Comparison of ENCODE assay signal across 9 cellular contexts in the genomic region with DNA sequence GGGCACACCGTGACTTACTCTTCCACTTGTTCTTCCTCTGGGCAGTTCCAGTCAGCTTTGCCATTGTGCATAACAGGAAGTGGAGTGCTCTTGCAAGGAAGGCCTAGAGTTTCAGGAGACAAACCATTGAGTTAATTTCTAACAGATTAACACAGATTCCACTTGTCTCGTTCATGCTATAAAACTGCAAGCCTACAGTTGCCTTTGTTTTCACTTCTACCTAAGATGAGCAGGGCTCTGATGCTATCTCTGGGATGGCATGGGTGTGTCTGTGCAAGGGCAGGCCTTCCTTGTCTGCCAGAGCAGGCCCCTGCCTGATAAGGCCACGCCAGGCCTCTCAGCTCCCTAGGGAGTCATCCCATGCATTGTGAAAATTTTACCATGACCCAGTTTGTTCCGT.
DNase-seq lines count a peak whose midpoint lies in the region; ATAC-seq and TF ChIP-seq lines count a peak whose summit lies in the region.
"Had no signal": no experiment of that assay in that cellular context is flagged by ENCODE, and none has a peak within 500 bp of the region (broad histone marks: within the 10 kb centered on the region; RNA-seq: fewer than 3 reads in every experiment).

No MANE protein-coding gene starts in this region.

- H3K4me3 ChIP-seq in SK-N-SH (ENCODE audit: low read depth in 2 of 2, low read length in 1 of 2) (no peak overlapping the region), mucosa of descending colon (no peak overlapping the region)
- H3K4me3 ChIP-seq: testis had no signal

- DNase-seq in SK-N-SH: peak; percentile 52
- peak in 2 of 3 donors; percentile 28 to 39 for DNase-seq in mucosa of descending colon
- DNase-seq in activated CD4-positive, alpha-beta T cell treated with anti-CD3 and anti-CD28 coated beads for 36 hours: no peak
- DNase-seq in stimulated activated CD4-positive, alpha-beta T cell treated with anti-CD3 and anti-CD28 coated beads, Interleukin-2, amount 100 ng/mL, for 48 hours: no peak
- no peak for DNase-seq in DMS79 (lab: John Stamatoyannopoulos, UW)
- DNase-seq in HuH-7.5 (ENCODE audit: low spot score): no peak
- DNase-seq: testis had no signal

- no peaks in the 10 kb centered on the region for H3K27me3 Mint-ChIP-seq in activated CD4-positive, alpha-beta T cell treated with anti-CD3 and anti-CD28 coated beads for 36 hours

- H3K36me3 Mint-ChIP-seq in activated CD4-positive, alpha-beta T cell treated with anti-CD3 and anti-CD28 coated beads for 36 hours (ENCODE audit: low read depth): peaks cover 2% of the 10 kb centered on the region

- no peak overlapping the region for H3K4me3 Mint-ChIP-seq in activated CD4-positive, alpha-beta T cell treated with anti-CD3 and anti-CD28 coated beads for 36 hours

- no peaks in the 10 kb centered on the region for H3K9me3 Mint-ChIP-seq in activated CD4-positive, alpha-beta T cell treated with anti-CD3 and anti-CD28 coated beads for 36 hours (ENCODE audit: low read depth)

- peak overlapping the region; percentile 77 to 96 for H3K27ac ChIP-seq in SK-N-SH (ENCODE audit: low read depth in 2 of 2, low read length in 1 of 2)
- H3K27ac ChIP-seq: testis had no signal

- H4K20me1 ChIP-seq in SK-N-SH (ENCODE audit: insufficient read depth): no peaks in the 10 kb centered on the region

- H3K36me3 ChIP-seq in SK-N-SH (replicated peaks in 1 of 2; ENCODE audit: control insufficient read depth in 1 of 2, insufficient read depth in 2 of 2, low read length in 1 of 2): no peaks in the 10 kb centered on the region
- H3K36me3 ChIP-seq in mucosa of descending colon (ENCODE audit: low read depth): no peaks in the 10 kb centered on the region

- peak in 1 of 2 experiments; percentile 85; a peak in 2 of 4 replicates for TF ChIP-seq EP300 in SK-N-SH (IDR thresholded peaks at IDR 0.05; ENCODE audit: borderline replicate concordance in 1 of 2, low read depth in 1 of 2, low read length in 1 of 2)

- no peaks in the 10 kb centered on the region for H3K27me3 ChIP-seq in SK-N-SH (ENCODE audit: insufficient read depth)
- H3K27me3 ChIP-seq: testis had no signal

- POLR2A ChIA-PET in SK-N-SH (lab: Yijun Ruan, JAX): no interaction called here
- POLR2A ChIA-PET in activated CD4-positive, alpha-beta T cell treated with anti-CD3 and anti-CD28 coated beads for 36 hours (lab: Charles Lee): no interaction called here

- H3K9me2 ChIP-seq in SK-N-SH: no peaks in the 10 kb centered on the region

- H3K9ac ChIP-seq in SK-N-SH: 0 out of 2 replicates have a peak overlapping the region, but pooled peaks have one; percentile 33

- H3K9me3 ChIP-seq in SK-N-SH (no peaks in the 10 kb centered on the region), mucosa of descending colon (no peaks in the 10 kb centered on the region)
- H3K9me3 ChIP-seq: testis had no signal

- peak; percentile 35; the same call in 1 of the 2 replicates for TF ChIP-seq RAD21 in SK-N-SH (IDR thresholded peaks at IDR 0.05; ENCODE audit: low read length)

- H3K4me1 ChIP-seq in SK-N-SH (ENCODE audit: control insufficient read depth in 1 of 2, insufficient read depth in 2 of 2, low read depth in 1 of 2, low read length in 1 of 2) (peaks cover 23 to 30% of the 10 kb centered on the region in 2 experiments), mucosa of descending colon (ENCODE audit: low read depth) (peaks cover 5% of the 10 kb centered on the region)

- 50% methylated on average over 4 of the region's 4 CpGs for WGBS in SK-N-SH (ENCODE audit: low lambda C conversion rate)

- no peaks in the 10 kb centered on the region for H3K4me1 Mint-ChIP-seq in activated CD4-positive, alpha-beta T cell treated with anti-CD3 and anti-CD28 coated beads for 36 hours

- no peak overlapping the region for H3K27ac Mint-ChIP-seq in activated CD4-positive, alpha-beta T cell treated with anti-CD3 and anti-CD28 coated beads for 36 hours

- ATAC-seq in GM18858 (IDR thresholded peaks at IDR 0.05; ENCODE audit: unreplicated experiment) (peak; percentile 56), HG02938 (IDR thresholded peaks at IDR 0.05; ENCODE audit: unreplicated experiment) (peak; percentile 65), mucosa of descending colon (peak; percentile 74)
- no peak for ATAC-seq in activated CD4-positive, alpha-beta T cell treated with anti-CD3 and anti-CD28 coated beads for 36 hours

- H3F3A ChIP-seq in SK-N-SH (replicated peaks; ENCODE audit: insufficient read depth): peaks cover 20% of the 10 kb centered on the region

- TF ChIP-seq CTCF in SK-N-SH (IDR thresholded peaks at IDR 0.05) (no peak), mucosa of descending colon (IDR thresholded peaks at IDR 0.05) (no peak)

- H2AFZ ChIP-seq in SK-N-SH (ENCODE audit: low read depth): peak overlapping the region; percentile 30; the same call in 1 of the 2 replicates

- no peaks in the 10 kb centered on the region for H3K79me2 ChIP-seq in SK-N-SH (ENCODE audit: insufficient read depth)

- CTCF ChIA-PET in SK-N-SH (lab: Yijun Ruan, JAX): interaction anchor here (1.1 to 1.3 kb wide), 2 partner anchors 11 to 198 kb away, joined by 5 to 6 read pairs; no protein-coding TSS in a partner anchor
- CTCF ChIA-PET in activated CD4-positive, alpha-beta T cell treated with anti-CD3 and anti-CD28 coated beads for 36 hours (lab: Charles Lee): interaction anchor here (0.6 kb wide), 1 partner anchor 278 kb away, joined by 5 read pairs; no protein-coding TSS in a partner anchor

- intact Hi-C loops in mucosa of descending colon (cut with DNase I, micrococcal nuclease): no loop called here
- intact Hi-C loops in activated CD4-positive, alpha-beta T cell treated with anti-CD3 and anti-CD28 coated beads for 36 hours (cut with DNase I, micrococcal nuclease): no loop called here

- peak overlapping the region; percentile 26; the same call in 1 of the 2 replicates for H3K4me2 ChIP-seq in SK-N-SH

TF ChIP-seq in SK-N-SH, 30 proteins besides CTCF, POLR2A, EP300 and RAD21 (continues in another document):
- TF ChIP-seq FOXM1 (IDR thresholded peaks at IDR 0.05; ENCODE audit: low read depth): no peak
- TF ChIP-seq MEF2A (IDR thresholded peaks at IDR 0.05; ENCODE audit: borderline replicate concordance, low read depth): no peak
- TF ChIP-seq EZH2phosphoT487 (IDR thresholded peaks at IDR 0.05; ENCODE audit: borderline replicate concordance, low read depth): no peak
- TF ChIP-seq, protein P1, sequence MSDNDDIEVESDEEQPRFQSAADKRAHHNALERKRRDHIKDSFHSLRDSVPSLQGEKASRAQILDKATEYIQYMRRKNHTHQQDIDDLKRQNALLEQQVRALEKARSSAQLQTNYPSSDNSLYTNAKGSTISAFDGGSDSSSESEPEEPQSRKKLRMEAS (IDR thresholded peaks at IDR 0.05; ENCODE audit: low read depth): peak; percentile 22; the same call in 1 of the 2 replicates
- TF ChIP-seq NFIC (IDR thresholded peaks at IDR 0.05; ENCODE audit: borderline replicate concordance): no peak
- TF ChIP-seq, protein P2, sequence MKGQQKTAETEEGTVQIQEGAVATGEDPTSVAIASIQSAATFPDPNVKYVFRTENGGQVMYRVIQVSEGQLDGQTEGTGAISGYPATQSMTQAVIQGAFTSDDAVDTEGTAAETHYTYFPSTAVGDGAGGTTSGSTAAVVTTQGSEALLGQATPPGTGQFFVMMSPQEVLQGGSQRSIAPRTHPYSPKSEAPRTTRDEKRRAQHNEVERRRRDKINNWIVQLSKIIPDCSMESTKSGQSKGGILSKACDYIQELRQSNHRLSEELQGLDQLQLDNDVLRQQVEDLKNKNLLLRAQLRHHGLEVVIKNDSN (IDR thresholded peaks at IDR 0.05; ENCODE audit: borderline replicate concordance, low read depth): no peak
- peak; percentile 64 for TF ChIP-seq MXI1 (IDR thresholded peaks at IDR 0.05; ENCODE audit: low read depth, low read length)
- no peak for TF ChIP-seq TCF12 (IDR thresholded peaks at IDR 0.05)
- TF ChIP-seq GABPA (IDR thresholded peaks at IDR 0.05; ENCODE audit: low read depth): no peak
- no peak for TF ChIP-seq JUND (IDR thresholded peaks at IDR 0.05)
- TF ChIP-seq FOXJ3 (CRISPR knock-in tag; IDR thresholded peaks at IDR 0.05): peak; percentile 70; the same call in 1 of the 2 replicates
- TF ChIP-seq YY1 (IDR thresholded peaks at IDR 0.05; ENCODE audit: low read depth): no peak
- TF ChIP-seq POLR2AphosphoS5 (IDR thresholded peaks at IDR 0.05; ENCODE audit: low read depth, low read length): no peak
- TF ChIP-seq, protein P3, sequence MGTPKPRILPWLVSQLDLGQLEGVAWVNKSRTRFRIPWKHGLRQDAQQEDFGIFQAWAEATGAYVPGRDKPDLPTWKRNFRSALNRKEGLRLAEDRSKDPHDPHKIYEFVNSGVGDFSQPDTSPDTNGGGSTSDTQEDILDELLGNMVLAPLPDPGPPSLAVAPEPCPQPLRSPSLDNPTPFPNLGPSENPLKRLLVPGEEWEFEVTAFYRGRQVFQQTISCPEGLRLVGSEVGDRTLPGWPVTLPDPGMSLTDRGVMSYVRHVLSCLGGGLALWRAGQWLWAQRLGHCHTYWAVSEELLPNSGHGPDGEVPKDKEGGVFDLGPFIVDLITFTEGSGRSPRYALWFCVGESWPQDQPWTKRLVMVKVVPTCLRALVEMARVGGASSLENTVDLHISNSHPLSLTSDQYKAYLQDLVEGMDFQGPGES (IDR thresholded peaks at IDR 0.05; ENCODE audit: low read depth, low read length): no peak
- TF ChIP-seq RFX5 (IDR thresholded peaks at IDR 0.05; ENCODE audit: low read length): no peak
- TF ChIP-seq GATA2 (CRISPR knock-in tag; IDR thresholded peaks at IDR 0.05): peak; percentile 97
- TF ChIP-seq TAF1 (IDR thresholded peaks at IDR 0.05; ENCODE audit: borderline replicate concordance, low read depth, low read length): no peak
- TF ChIP-seq NRF1 (IDR thresholded peaks at IDR 0.05; ENCODE audit: low read depth, low read length): no peak
- TF ChIP-seq, protein P4, sequence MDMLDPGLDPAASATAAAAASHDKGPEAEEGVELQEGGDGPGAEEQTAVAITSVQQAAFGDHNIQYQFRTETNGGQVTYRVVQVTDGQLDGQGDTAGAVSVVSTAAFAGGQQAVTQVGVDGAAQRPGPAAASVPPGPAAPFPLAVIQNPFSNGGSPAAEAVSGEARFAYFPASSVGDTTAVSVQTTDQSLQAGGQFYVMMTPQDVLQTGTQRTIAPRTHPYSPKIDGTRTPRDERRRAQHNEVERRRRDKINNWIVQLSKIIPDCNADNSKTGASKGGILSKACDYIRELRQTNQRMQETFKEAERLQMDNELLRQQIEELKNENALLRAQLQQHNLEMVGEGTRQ (IDR thresholded peaks at IDR 0.05; ENCODE audit: borderline replicate concordance, low read depth, low read length): no peak
- TF ChIP-seq CHD2 (IDR thresholded peaks at IDR 0.05; ENCODE audit: low read length, partially characterized antibody): peak; percentile 69

Comparison
In these comparisons a context has a peak if more than half of its experiments do, and no peak if none do; other contexts are left out.
1. DNase-seq: peak in SK-N-SH (single experiment) and mucosa of descending colon (2 of 3); none in activated CD4-positive, alpha-beta T cell treated with anti-CD3 and anti-CD28 coated beads for 36 hours (single experiment), stimulated activated CD4-positive, alpha-beta T cell treated with anti-CD3 and anti-CD28 coated beads, Interleukin-2, amount 100 ng/mL, for 48 hours (0 of 2), DMS79 (single experiment) and HuH-7.5 (single experiment).